In the genomic region with DNA sequence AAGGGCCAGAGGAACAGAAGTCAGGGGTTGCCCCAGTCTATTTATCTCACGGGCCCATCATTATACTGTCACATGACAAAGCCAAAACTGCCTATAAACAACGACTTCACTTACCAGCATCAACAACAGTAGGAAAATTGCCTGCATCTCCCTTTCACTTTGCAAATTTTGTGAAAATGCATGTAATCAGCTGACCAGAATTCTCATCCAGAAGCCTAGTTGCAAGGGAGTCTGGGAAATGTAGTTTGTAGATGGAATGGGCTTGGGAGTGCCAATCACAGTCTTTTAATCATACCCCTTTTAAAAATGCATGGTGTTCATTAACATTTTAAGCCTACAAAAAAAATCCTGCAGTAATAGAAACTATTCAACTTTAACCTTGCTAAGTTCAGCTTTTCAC, we compare ENCODE assay signal across 31 cellular contexts.
"Had no signal": no experiment of that assay in that cellular context is flagged by ENCODE, and none has a peak within 500 bp of the region (broad histone marks: within the 10 kb centered on the region; RNA-seq: fewer than 3 reads in every experiment).

No MANE protein-coding gene starts in this region.

- H3K4me3 ChIP-seq: colonic mucosa, gastroesophageal sphincter, heart left ventricle, hepatocyte, left lung, neural progenitor cell, smooth muscle cell, stomach, testis, tibial artery had no signal

- H3K4me2 ChIP-seq: hepatocyte, neural progenitor cell, smooth muscle cell had no signal

- H3K27ac ChIP-seq: colonic mucosa, epithelial cell of prostate, foreskin keratinocyte, gastroesophageal sphincter, heart left ventricle, hepatocyte, left lung, neural progenitor cell, parathyroid adenoma, stomach, testis, tibial artery had no signal

- H3K4me3 Mint-ChIP-seq: dendritic cell treated with granulocyte-macrophage colony-stimulating factor and Interleukin-4, amounts not matched to agents 40 ng/mL and 50 ng/mL, for 4 days; endodermal cell; naive thymus-derived CD4-positive, alpha-beta T cell; nephron; neural progenitor cell; type B pancreatic cell had no signal

- H3K4me1 ChIP-seq: colonic mucosa, foreskin keratinocyte, gastroesophageal sphincter, heart left ventricle, left lung, neural progenitor cell, parathyroid adenoma, stomach, testis, tibial artery had no signal

- H3K27ac Mint-ChIP-seq: dendritic cell treated with granulocyte-macrophage colony-stimulating factor and Interleukin-4, amounts not matched to agents 40 ng/mL and 50 ng/mL, for 4 days; endodermal cell; naive thymus-derived CD4-positive, alpha-beta T cell; nephron; neural progenitor cell; progenitor cell of endocrine pancreas; type B pancreatic cell had no signal

- H3K27me3 Mint-ChIP-seq: dendritic cell treated with granulocyte-macrophage colony-stimulating factor and Interleukin-4, amounts not matched to agents 40 ng/mL and 50 ng/mL, for 4 days; progenitor cell of endocrine pancreas; type B pancreatic cell had no signal

- FAIRE-seq: islet of Langerhans had no signal

- H3K36me3 Mint-ChIP-seq: naive thymus-derived CD4-positive, alpha-beta T cell; type B pancreatic cell had no signal

- H3K4me1 Mint-ChIP-seq: naive thymus-derived CD4-positive, alpha-beta T cell; nephron had no signal

- H3K27me3 ChIP-seq: colonic mucosa, foreskin keratinocyte, gastroesophageal sphincter, heart left ventricle, hepatocyte, left lung, neural progenitor cell, stomach, testis, tibial artery had no signal

- H3K9ac ChIP-seq: neural progenitor cell, parathyroid adenoma had no signal

- H3K36me3 ChIP-seq: colonic mucosa, gastroesophageal sphincter, heart left ventricle, left lung, neural progenitor cell, stomach, tibial artery had no signal

- ATAC-seq: esophagus mucosa; foreskin keratinocyte; gastroesophageal sphincter; heart left ventricle; left cardiac atrium; left lung; naive thymus-derived CD4-positive, alpha-beta T cell; sciatic nerve had no signal

- H2AFZ ChIP-seq: hepatocyte, neural progenitor cell, parathyroid adenoma had no signal

- H3K9me3 ChIP-seq: colonic mucosa, gastroesophageal sphincter, heart left ventricle, left lung, stomach, testis, tibial artery had no signal

- H3K9me3 Mint-ChIP-seq: dendritic cell treated with granulocyte-macrophage colony-stimulating factor and Interleukin-4, amounts not matched to agents 40 ng/mL and 50 ng/mL, for 4 days; nephron had no signal

- H3K79me2 ChIP-seq: hepatocyte, parathyroid adenoma had no signal

- DNase-seq: colonic mucosa; effector CD8-positive, alpha-beta T cell; endodermal cell; foreskin keratinocyte; heart left ventricle; left cardiac atrium; left lung; mesendoderm; midbrain; naive thymus-derived CD4-positive, alpha-beta T cell; stimulated activated CD4-positive, alpha-beta T cell treated with anti-CD3 and anti-CD28 coated beads, Interleukin-12 subunit alpha, Interleukin-12 subunit beta, amount 100 ng/mL, for 4 hours; stimulated activated CD4-positive, alpha-beta T cell treated with anti-CD3 and anti-CD28 coated beads, Interleukin-1b, Interleukin-23, amount 100 ng/mL, for 48 hours; stimulated activated CD4-positive, alpha-beta T cell treated with anti-CD3 and anti-CD28 coated beads, Interleukin-4, amount 100 ng/mL, for 1 hour; stimulated activated CD8-positive, alpha-beta memory T cell treated with anti-CD3 and anti-CD28 coated beads, Interleukin-4, amount 100 ng/mL, for 48 hours; stimulated activated naive CD4-positive, alpha-beta T cell; stomach; testis; tibial artery had no signal
